ENCODE assay signal across 9 cellular contexts in genomic region chr2:46297546-46298271, GRCh38. TPM values are rescaled to one million over a fixed set of nuclear protein-coding genes. Genes with fewer than 3 reads are reported as not detected.
DNase-seq lines count a peak whose midpoint lies in the region; ATAC-seq, FAIRE-seq and TF ChIP-seq lines count a peak whose summit lies in the region.
"Had no signal": no experiment of that assay in that cellular context is flagged by ENCODE, and none has a peak within 500 bp of the region (broad histone marks: within the 10 kb centered on the region; RNA-seq: fewer than 3 reads in every experiment).

No MANE protein-coding gene starts in this region.

- peak overlapping the region; percentile 80 for H3K4me2 ChIP-seq in fibroblast of lung (ENCODE audit: extremely low read depth, insufficient read depth, low read length)

- H3K79me2 ChIP-seq in fibroblast of lung (ENCODE audit: control insufficient read depth, insufficient read depth, low read length) = peaks cover 52% of the 10 kb centered on the region

- no peak for TF ChIP-seq CTCF in fibroblast of lung (conservative IDR thresholded peaks at IDR 0.05 in 1 of 2, IDR thresholded peaks at IDR 0.05 in 1 of 2; ENCODE audit: low read depth in 1 of 2, low read length in 2 of 2)
- no peak for TF ChIP-seq CTCF in neural crest cell (conservative IDR thresholded peaks at IDR 0.05)
- no peak for TF ChIP-seq CTCF in thoracic aorta (IDR thresholded peaks at IDR 0.05)

- no peaks in the 10 kb centered on the region for H3K36me3 ChIP-seq in fibroblast of lung (ENCODE audit: control insufficient read depth, insufficient read depth, low read length)
- no peaks in the 10 kb centered on the region for H3K36me3 ChIP-seq in thoracic aorta

- H3K9me3 Mint-ChIP-seq in neural crest cell = no peaks in the 10 kb centered on the region

- H3K27ac Mint-ChIP-seq in neural crest cell (ENCODE audit: unreplicated experiment) = no peak overlapping the region

- peak overlapping the region; percentile 81 for H3K27ac ChIP-seq in fibroblast of lung (ENCODE audit: insufficient read depth, low read length)
- peak overlapping the region; percentile 88 to 89 for H3K27ac ChIP-seq in thoracic aorta

- H4K20me1 ChIP-seq in fibroblast of lung (ENCODE audit: control insufficient read depth, extremely low read depth, insufficient read depth, low read length) = no peaks in the 10 kb centered on the region

- DNase-seq in GM12891 (ENCODE audit: insufficient read length, low spot score) (peak; percentile 64), NCI-H345 (lab: John Stamatoyannopoulos, UW) (peak; percentile 76), fibroblast of lung (ENCODE audit: low read depth in 2 of 2) (no peak), neural crest cell (ENCODE audit: low read depth, low spot score) (no peak), thoracic aorta (ENCODE audit: low spot score) (no peak), inferior parietal cortex (ENCODE audit: extremely low spot score) (no peak)
- DNase-seq in activated T-cell treated with anti-CD3 and anti-CD28 coated beads, Interleukin-2, amount 50 U/mL, for 1 hour = peak; percentile 80

- no peaks in the 10 kb centered on the region for H3K36me3 Mint-ChIP-seq in neural crest cell (ENCODE audit: low read depth)

- H3K9ac ChIP-seq in fibroblast of lung (ENCODE audit: insufficient read depth, low read length) = peak overlapping the region; percentile 89

- ATAC-seq in HG02642 (IDR thresholded peaks at IDR 0.05; ENCODE audit: poor library complexity, unreplicated experiment) (peak; percentile 33), thoracic aorta (ENCODE audit: insufficient number of reproducible peaks, low FRiP score, low read depth) (no peak)

- H3K4me1 Mint-ChIP-seq in neural crest cell = peaks cover 22% of the 10 kb centered on the region

- H3K9me3 ChIP-seq in fibroblast of lung (ENCODE audit: control insufficient read depth, insufficient read depth, low read depth, low read length) (no peaks in the 10 kb centered on the region), thoracic aorta (no peaks in the 10 kb centered on the region)

- H2AFZ ChIP-seq in fibroblast of lung (ENCODE audit: low read length) = no peak overlapping the region

- peaks cover 96% of the 10 kb centered on the region for H3K27me3 Mint-ChIP-seq in neural crest cell (ENCODE audit: low read depth)

- no peaks in the 10 kb centered on the region for H3K27me3 ChIP-seq in fibroblast of lung (ENCODE audit: control insufficient read depth, insufficient read depth, low read length)
- no peaks in the 10 kb centered on the region for H3K27me3 ChIP-seq in thoracic aorta (replicated peaks; ENCODE audit: insufficient read depth)

- no peak for FAIRE-seq in GM12891 (lab: Jason Lieb, UNC)
- FAIRE-seq: islet of Langerhans had no signal

- TF ChIP-seq POLR2A in GM12891 (IDR thresholded peaks at IDR 0.05; ENCODE audit: low read depth, low read length) = no peak

- peak overlapping the region; percentile 82 for H3K4me3 Mint-ChIP-seq in neural crest cell

- H3K4me1 ChIP-seq in fibroblast of lung (ENCODE audit: control insufficient read depth, extremely low read depth, insufficient read depth, low read length) (peaks cover 2% of the 10 kb centered on the region), thoracic aorta (ENCODE audit: control insufficient read depth in 1 of 2, low read depth in 2 of 2) (peaks cover 8 to 30% of the 10 kb centered on the region in 2 donors)

- peak overlapping the region; percentile 61 to 97 (median 79) for H3K4me3 ChIP-seq in fibroblast of lung (replicated peaks in 1 of 4; ENCODE audit: control extremely low read depth in 1 of 4, insufficient read depth in 1 of 4, low read depth in 3 of 4, low read length in 4 of 4)
- H3K4me3 ChIP-seq in thoracic aorta = peak overlapping the region; percentile 93

TF ChIP-seq in GM12891, 5 proteins besides CTCF, POLR2A, EP300 and RAD21:
- TF ChIP-seq SPI1 (IDR thresholded peaks at IDR 0.05; ENCODE audit: low read depth, low read length) = no peak
- no peak for TF ChIP-seq TAF1 (IDR thresholded peaks at IDR 0.05; ENCODE audit: low read depth, low read length)
- TF ChIP-seq POLR2AphosphoS5 (IDR thresholded peaks at IDR 0.05; ENCODE audit: low read depth, low read length) = no peak
- no peak for TF ChIP-seq PAX5 (IDR thresholded peaks at IDR 0.05; ENCODE audit: insufficient read depth, low read length, severe bottlenecking)
- TF ChIP-seq POU2F2 (IDR thresholded peaks at IDR 0.05; ENCODE audit: low read depth, low read length) = no peak

RNA-seq across cellular contexts. Expression of gene EPAS1, which starts 0.5 kb away (rescaled TPM):
- 0.14 TPM for polyA plus RNA-seq in GM12891 (2012; ENCODE audit: low read depth, missing spikeins)
- total RNA-seq in fibroblast of lung (82.4 and 120 TPM in 2 replicates), neural crest cell (0.14 and 0.27 TPM in 2 replicates), thoracic aorta (100 to 1,000 TPM; 517 to 667 TPM)
- polyA plus RNA-seq in fibroblast of lung = 330 and 941 TPM in 2 replicates
- polyA plus RNA-seq in fibroblast of lung (2012) = 135 and 492 TPM in 2 replicates
- 229 and 622 TPM in 2 replicates for polyA minus RNA-seq in fibroblast of lung (ENCODE audit: low replicate concordance)

Comparison
In these comparisons a context has a peak if more than half of its experiments do, and no peak if none do; other contexts are left out.
1. DNase-seq: peak in GM12891 (single experiment), NCI-H345 (single experiment) and activated T-cell treated with anti-CD3 and anti-CD28 coated beads, Interleukin-2, amount 50 U/mL, for 1 hour (single experiment); none in fibroblast of lung (0 of 2), neural crest cell (single experiment), thoracic aorta (single experiment) and inferior parietal cortex (single experiment).
2. RNA of gene EPAS1, which starts 0.5 kb away (total RNA-seq): 517 to 667 TPM in thoracic aorta and 82.4 to 120 TPM in fibroblast of lung; 0.14 to 0.27 TPM in neural crest cell; every median in the first group is over 10 times any median in the second.